18 cellular contexts compared by ENCODE assay signal in genomic region chr4:127799711-127800110, GRCh38.
DNase-seq lines count a peak whose midpoint lies in the region; ATAC-seq and FAIRE-seq lines count a peak whose summit lies in the region.
"Had no signal": no experiment of that assay in that cellular context is flagged by ENCODE, and none has a peak within 500 bp of the region (broad histone marks: within the 10 kb centered on the region; RNA-seq: fewer than 3 reads in every experiment).

No MANE protein-coding gene starts in this region.

- no peak for DNase-seq in NCI-H1436 treated with DMSO at 0.1 percent for 48 hours (lab: John Stamatoyannopoulos, UW)
- no peak for DNase-seq in SIG-M5 (lab: John Stamatoyannopoulos, UW)
- DNase-seq: 8988T; AML-193; Caco-2; Calu3; CD4-positive, alpha-beta T cell; CD8-positive, alpha-beta T cell; DMS79 treated with DMSO at 0.1 percent for 48 hours; GDM1 had no signal

- ATAC-seq in GM18502 (IDR thresholded peaks at IDR 0.05; ENCODE audit: poor library complexity, unreplicated experiment): no peak
- ATAC-seq: A549; CD8-positive, alpha-beta T cell; GM12878 had no signal

- FAIRE-seq in G401.6 (lab: Jason Lieb, UNC) (peak; percentile 46), islet of Langerhans (lab: Jason Lieb, UNC) (peak; percentile 33)
- FAIRE-seq: A549, D721Med, GM12878, GM12892, GM19239 had no signal
